Comparison of ENCODE assay signal across 1 cellular context in the genomic region with DNA sequence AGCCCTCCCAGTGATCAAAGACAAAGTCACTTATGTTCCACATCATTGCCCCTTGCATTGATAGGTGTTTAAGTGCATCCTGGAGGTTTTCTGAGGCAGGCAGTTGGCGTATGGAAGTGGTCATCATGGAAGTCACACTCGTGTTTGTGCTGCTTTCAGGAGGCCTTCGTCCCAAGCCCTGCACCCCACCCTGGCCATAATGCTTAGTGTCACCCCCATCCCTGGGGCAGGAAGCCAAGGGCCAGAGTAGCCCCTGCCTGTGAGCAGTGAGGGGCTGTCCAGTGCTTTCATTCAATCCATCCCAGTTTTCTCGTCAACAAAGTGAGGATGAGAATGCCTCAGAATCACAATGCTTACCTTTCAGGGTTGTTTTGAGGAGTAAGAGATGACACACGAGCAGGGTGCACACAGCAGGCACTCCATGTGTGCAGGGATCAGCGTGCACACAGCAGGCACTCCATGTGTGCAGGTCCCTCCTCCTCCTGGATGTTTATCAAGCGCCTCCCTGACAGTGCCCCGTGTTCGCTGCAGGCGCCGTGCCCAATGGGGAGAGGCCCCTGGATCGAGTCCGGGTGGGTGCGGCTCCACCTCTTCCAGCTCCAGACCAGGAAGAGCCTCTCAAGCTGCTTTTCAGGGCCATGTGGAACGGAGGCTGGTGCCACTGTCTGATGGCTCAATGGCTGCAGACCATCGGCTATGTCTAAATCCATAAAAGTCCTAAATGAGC.
TF ChIP-seq lines count a peak whose summit lies in the region.

No MANE protein-coding gene starts in this region.

TF ChIP-seq in IMR-90, 13 proteins besides CTCF, POLR2A, EP300 and RAD21:
- no peak for TF ChIP-seq FOS (IDR thresholded peaks at IDR 0.05; ENCODE audit: low read depth, low read length)
